ENCODE assay signal across 1 cellular context in the genomic region with DNA sequence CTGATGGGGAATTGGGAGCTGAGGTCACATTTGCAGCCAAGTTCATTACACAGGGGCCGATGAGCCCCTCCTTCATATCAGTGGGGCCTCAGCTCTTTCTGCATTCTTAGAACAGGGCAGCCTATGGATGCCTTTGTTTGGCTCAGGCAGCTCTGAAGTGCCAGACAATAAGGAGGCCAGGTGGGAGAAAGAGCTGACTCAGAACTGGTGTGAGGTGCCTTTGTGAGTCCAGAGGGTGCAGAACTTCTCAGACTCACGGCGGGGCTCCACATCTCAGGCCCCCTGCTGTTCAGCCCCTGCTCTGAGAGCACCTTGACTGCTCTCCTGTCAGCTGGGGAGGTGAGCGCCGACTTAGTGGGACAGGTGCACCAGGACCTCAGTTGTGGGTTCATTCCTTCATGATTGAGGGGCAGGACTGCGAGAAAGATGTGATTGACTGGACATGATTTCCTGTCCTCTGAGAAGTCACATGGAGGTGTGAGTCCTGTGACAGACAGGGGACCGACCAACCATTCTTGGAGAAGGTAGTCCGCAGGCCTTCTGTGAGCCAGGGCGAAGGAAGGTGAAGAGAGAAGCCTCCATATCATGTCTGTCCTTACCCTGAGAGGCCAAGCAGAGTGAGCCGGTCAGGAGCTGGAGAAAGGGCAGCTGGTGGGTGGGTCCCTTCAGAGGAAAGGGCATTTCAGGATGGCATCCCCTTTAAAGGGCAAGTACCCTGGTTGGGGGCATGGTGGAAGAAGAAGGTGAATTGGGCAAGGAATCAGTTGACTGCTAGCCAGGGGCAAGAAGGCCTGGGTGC.
TF ChIP-seq lines count a peak whose summit lies in the region.

No MANE protein-coding gene starts in this region.

TF ChIP-seq in HepG2, 621 proteins besides CTCF, POLR2A, EP300 and RAD21:
- TF ChIP-seq, protein P1, sequence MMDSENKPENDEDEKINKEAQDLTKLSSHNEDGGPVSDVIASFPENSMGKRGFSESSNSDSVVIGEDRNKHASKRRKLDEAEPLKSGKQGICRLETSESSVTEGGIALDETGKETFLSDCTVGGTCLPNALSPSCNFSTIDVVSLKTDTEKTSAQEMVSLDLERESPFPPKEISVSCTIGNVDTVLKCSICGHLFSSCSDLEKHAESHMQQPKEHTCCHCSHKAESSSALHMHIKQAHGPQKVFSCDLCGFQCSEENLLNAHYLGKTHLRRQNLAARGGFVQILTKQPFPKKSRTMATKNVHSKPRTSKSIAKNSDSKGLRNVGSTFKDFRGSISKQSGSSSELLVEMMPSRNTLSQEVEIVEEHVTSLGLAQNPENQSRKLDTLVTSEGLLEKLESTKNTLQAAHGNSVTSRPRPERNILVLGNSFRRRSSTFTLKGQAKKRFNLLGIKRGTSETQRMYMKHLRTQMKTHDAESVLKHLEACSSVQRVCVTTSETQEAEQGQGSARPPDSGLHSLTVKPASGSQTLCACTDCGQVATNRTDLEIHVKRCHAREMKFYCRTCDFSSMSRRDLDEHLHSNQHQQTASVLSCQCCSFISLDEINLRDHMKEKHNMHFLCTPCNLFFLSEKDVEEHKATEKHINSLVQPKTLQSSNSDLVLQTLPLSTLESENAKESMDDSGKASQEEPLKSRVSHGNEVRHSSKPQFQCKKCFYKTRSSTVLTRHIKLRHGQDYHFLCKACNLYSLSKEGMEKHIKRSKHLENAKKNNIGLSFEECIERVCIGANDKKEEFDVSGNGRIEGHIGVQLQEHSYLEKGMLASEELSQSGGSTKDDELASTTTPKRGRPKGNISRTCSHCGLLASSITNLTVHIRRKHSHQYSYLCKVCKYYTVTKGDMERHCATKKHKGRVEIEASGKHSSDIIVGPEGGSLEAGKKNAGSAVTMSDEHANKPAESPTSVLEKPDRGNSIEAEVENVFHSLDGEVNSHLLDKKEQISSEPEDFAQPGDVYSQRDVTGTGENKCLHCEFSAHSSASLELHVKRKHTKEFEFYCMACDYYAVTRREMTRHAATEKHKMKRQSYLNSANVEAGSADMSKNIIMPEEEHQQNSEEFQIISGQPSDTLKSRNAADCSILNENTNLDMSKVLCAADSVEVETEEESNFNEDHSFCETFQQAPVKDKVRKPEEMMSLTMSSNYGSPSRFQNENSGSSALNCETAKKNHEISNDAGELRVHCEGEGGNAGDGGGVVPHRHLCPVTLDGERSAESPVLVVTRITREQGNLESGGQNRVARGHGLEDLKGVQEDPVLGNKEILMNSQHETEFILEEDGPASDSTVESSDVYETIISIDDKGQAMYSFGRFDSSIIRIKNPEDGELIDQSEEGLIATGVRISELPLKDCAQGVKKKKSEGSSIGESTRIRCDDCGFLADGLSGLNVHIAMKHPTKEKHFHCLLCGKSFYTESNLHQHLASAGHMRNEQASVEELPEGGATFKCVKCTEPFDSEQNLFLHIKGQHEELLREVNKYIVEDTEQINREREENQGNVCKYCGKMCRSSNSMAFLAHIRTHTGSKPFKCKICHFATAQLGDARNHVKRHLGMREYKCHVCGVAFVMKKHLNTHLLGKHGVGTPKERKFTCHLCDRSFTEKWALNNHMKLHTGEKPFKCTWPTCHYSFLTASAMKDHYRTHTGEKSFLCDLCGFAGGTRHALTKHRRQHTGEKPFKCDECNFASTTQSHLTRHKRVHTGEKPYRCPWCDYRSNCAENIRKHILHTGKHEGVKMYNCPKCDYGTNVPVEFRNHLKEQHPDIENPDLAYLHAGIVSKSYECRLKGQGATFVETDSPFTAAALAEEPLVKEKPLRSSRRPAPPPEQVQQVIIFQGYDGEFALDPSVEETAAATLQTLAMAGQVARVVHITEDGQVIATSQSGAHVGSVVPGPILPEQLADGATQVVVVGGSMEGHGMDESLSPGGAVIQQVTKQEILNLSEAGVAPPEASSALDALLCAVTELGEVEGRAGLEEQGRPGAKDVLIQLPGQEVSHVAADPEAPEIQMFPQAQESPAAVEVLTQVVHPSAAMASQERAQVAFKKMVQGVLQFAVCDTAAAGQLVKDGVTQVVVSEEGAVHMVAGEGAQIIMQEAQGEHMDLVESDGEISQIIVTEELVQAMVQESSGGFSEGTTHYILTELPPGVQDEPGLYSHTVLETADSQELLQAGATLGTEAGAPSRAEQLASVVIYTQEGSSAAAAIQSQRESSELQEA (CRISPR knock-in tag; IDR thresholded peaks at IDR 0.05; ENCODE audit: not compliant biosample characterization): no peak
- TF ChIP-seq ISX (CRISPR knock-in tag; conservative IDR thresholded peaks at IDR 0.05): no peak
- TF ChIP-seq PHF21A (CRISPR knock-in tag; IDR thresholded peaks at IDR 0.05): no peak
- no peak for TF ChIP-seq ARNT (IDR thresholded peaks at IDR 0.05)
- no peak for TF ChIP-seq RFX1 (IDR thresholded peaks at IDR 0.05)
- TF ChIP-seq RXRB (CRISPR knock-in tag; IDR thresholded peaks at IDR 0.05; ENCODE audit: borderline replicate concordance): no peak
- TF ChIP-seq, protein P2, sequence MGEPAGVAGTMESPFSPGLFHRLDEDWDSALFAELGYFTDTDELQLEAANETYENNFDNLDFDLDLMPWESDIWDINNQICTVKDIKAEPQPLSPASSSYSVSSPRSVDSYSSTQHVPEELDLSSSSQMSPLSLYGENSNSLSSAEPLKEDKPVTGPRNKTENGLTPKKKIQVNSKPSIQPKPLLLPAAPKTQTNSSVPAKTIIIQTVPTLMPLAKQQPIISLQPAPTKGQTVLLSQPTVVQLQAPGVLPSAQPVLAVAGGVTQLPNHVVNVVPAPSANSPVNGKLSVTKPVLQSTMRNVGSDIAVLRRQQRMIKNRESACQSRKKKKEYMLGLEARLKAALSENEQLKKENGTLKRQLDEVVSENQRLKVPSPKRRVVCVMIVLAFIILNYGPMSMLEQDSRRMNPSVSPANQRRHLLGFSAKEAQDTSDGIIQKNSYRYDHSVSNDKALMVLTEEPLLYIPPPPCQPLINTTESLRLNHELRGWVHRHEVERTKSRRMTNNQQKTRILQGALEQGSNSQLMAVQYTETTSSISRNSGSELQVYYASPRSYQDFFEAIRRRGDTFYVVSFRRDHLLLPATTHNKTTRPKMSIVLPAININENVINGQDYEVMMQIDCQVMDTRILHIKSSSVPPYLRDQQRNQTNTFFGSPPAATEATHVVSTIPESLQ (CRISPR knock-in tag; conservative IDR thresholded peaks at IDR 0.05): no peak
